ENCODE assay signal across 1 cellular context in the genomic region with DNA sequence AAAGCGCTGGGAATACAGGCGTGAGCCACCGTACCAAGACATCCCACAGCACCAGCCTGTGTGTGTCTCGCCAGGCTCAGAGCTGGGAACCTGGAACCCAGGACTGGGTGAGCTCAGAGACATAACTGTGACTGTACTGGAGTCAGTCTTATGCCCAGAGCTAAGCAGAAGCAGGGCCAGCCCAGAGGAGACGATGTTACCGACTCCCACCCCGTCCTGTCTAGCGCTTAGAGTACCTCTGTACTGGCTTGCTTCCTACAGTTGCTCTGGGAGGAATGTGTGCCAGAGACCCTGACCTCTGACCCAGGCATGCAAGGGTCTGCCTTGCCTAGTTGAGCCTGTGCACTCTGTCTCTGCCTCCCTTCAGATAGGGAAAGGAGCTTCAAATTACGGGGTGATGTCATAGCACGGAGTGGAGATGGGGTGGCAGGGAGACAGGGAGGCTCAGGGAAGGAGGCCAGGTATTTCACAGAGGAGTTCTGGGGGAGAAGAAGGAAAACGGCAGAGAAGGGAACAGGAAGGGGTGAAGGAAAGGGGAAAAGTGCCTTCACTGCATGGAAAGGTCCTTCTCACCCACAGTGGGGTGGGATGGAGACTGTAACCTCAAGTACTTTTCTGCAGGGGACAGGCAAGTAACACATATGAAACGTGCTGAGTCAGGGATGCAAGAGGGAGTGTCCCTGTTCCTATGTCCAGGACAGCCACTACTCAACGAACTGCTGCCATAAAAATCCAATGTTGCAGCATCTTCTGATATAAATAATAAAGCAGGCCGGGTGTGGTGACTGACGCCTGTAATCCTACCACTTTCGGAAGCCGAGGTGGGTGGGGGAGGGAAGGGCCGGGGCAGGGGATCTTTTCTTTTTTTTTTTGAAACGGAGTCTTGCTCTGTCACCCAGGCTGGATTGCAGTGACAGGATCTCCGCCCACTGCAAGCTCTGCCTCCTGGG.
A peak's percentile ranks its signal among the peaks of the same experiment; 100 is the strongest.
TF ChIP-seq lines count a peak whose summit lies in the region.

No MANE protein-coding gene starts in this region.

TF ChIP-seq in HepG2, 621 proteins besides CTCF, POLR2A, EP300 and RAD21 (continued from another document and continues in another):
- TF ChIP-seq, protein P1, sequence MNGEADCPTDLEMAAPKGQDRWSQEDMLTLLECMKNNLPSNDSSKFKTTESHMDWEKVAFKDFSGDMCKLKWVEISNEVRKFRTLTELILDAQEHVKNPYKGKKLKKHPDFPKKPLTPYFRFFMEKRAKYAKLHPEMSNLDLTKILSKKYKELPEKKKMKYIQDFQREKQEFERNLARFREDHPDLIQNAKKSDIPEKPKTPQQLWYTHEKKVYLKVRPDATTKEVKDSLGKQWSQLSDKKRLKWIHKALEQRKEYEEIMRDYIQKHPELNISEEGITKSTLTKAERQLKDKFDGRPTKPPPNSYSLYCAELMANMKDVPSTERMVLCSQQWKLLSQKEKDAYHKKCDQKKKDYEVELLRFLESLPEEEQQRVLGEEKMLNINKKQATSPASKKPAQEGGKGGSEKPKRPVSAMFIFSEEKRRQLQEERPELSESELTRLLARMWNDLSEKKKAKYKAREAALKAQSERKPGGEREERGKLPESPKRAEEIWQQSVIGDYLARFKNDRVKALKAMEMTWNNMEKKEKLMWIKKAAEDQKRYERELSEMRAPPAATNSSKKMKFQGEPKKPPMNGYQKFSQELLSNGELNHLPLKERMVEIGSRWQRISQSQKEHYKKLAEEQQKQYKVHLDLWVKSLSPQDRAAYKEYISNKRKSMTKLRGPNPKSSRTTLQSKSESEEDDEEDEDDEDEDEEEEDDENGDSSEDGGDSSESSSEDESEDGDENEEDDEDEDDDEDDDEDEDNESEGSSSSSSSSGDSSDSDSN (CRISPR knock-in tag; IDR thresholded peaks at IDR 0.05): peak; percentile 52; the same call in 1 of the 2 replicates
- TF ChIP-seq, protein P2, sequence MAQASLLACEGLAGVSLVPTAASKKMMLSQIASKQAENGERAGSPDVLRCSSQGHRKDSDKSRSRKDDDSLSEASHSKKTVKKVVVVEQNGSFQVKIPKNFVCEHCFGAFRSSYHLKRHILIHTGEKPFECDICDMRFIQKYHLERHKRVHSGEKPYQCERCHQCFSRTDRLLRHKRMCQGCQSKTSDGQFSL (CRISPR knock-in tag; IDR thresholded peaks at IDR 0.05): no peak
- TF ChIP-seq EEA1 (CRISPR knock-in tag; IDR thresholded peaks at IDR 0.05; ENCODE audit: borderline replicate concordance): no peak
- TF ChIP-seq NONO (IDR thresholded peaks at IDR 0.05): no peak
- peak; percentile 78; the same call in 1 of the 2 replicates for TF ChIP-seq NONO (CRISPR knock-in tag; conservative IDR thresholded peaks at IDR 0.05)
- TF ChIP-seq MTA1 (CRISPR knock-in tag; IDR thresholded peaks at IDR 0.05; ENCODE audit: borderline replicate concordance): 0 out of 2 replicates have a peak, but pooled peaks have one; percentile 58
- TF ChIP-seq BRD4 (CRISPR knock-in tag; IDR thresholded peaks at IDR 0.05): no peak
- no peak for TF ChIP-seq FOXK2 (IDR thresholded peaks at IDR 0.05)
- TF ChIP-seq ZNF776 (CRISPR knock-in tag; IDR thresholded peaks at IDR 0.05): no peak
- TF ChIP-seq MED13 (CRISPR knock-in tag; IDR thresholded peaks at IDR 0.05): no peak
- peak; percentile 89 for TF ChIP-seq MAFG (CRISPR knock-in tag; IDR thresholded peaks at IDR 0.05)
- no peak for TF ChIP-seq YY1 (IDR thresholded peaks at IDR 0.05; ENCODE audit: insufficient read depth, insufficient replicate concordance, low read depth, low read length)
- no peak for TF ChIP-seq ELF3 (CRISPR knock-in tag; IDR thresholded peaks at IDR 0.05)
- no peak for TF ChIP-seq AGO1 (IDR thresholded peaks at IDR 0.05; ENCODE audit: low read depth, low read length, poor library complexity, severe bottlenecking)
- TF ChIP-seq ZBTB26 (CRISPR knock-in tag; IDR thresholded peaks at IDR 0.05; ENCODE audit: borderline replicate concordance): no peak
- TF ChIP-seq, protein P3, sequence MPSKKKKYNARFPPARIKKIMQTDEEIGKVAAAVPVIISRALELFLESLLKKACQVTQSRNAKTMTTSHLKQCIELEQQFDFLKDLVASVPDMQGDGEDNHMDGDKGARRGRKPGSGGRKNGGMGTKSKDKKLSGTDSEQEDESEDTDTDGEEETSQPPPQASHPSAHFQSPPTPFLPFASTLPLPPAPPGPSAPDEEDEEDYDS (CRISPR knock-in tag; IDR thresholded peaks at IDR 0.05): peak; percentile 60; the same call in 1 of the 2 replicates
- no peak for TF ChIP-seq WIZ (CRISPR knock-in tag; IDR thresholded peaks at IDR 0.05)
- no peak for TF ChIP-seq TBP (CRISPR knock-in tag; IDR thresholded peaks at IDR 0.05)
- TF ChIP-seq SNAI1 (CRISPR knock-in tag; IDR thresholded peaks at IDR 0.05; ENCODE audit: borderline replicate concordance): no peak
- TF ChIP-seq ZNF781 (CRISPR knock-in tag; IDR thresholded peaks at IDR 0.05; ENCODE audit: borderline replicate concordance, not compliant biosample characterization): peak; percentile 55
- TF ChIP-seq GATAD1 (CRISPR knock-in tag; IDR thresholded peaks at IDR 0.05): peak; percentile 50; the same call in 1 of the 2 replicates
- TF ChIP-seq, protein P4, sequence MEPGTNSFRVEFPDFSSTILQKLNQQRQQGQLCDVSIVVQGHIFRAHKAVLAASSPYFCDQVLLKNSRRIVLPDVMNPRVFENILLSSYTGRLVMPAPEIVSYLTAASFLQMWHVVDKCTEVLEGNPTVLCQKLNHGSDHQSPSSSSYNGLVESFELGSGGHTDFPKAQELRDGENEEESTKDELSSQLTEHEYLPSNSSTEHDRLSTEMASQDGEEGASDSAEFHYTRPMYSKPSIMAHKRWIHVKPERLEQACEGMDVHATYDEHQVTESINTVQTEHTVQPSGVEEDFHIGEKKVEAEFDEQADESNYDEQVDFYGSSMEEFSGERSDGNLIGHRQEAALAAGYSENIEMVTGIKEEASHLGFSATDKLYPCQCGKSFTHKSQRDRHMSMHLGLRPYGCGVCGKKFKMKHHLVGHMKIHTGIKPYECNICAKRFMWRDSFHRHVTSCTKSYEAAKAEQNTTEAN (CRISPR knock-in tag; conservative IDR thresholded peaks at IDR 0.05): no peak
- TF ChIP-seq RFX5 (IDR thresholded peaks at IDR 0.05; ENCODE audit: low read depth, low read length): no peak
- TF ChIP-seq, protein P5, sequence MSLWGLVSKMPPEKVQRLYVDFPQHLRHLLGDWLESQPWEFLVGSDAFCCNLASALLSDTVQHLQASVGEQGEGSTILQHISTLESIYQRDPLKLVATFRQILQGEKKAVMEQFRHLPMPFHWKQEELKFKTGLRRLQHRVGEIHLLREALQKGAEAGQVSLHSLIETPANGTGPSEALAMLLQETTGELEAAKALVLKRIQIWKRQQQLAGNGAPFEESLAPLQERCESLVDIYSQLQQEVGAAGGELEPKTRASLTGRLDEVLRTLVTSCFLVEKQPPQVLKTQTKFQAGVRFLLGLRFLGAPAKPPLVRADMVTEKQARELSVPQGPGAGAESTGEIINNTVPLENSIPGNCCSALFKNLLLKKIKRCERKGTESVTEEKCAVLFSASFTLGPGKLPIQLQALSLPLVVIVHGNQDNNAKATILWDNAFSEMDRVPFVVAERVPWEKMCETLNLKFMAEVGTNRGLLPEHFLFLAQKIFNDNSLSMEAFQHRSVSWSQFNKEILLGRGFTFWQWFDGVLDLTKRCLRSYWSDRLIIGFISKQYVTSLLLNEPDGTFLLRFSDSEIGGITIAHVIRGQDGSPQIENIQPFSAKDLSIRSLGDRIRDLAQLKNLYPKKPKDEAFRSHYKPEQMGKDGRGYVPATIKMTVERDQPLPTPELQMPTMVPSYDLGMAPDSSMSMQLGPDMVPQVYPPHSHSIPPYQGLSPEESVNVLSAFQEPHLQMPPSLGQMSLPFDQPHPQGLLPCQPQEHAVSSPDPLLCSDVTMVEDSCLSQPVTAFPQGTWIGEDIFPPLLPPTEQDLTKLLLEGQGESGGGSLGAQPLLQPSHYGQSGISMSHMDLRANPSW (CRISPR knock-in tag; IDR thresholded peaks at IDR 0.05; ENCODE audit: borderline replicate concordance): 0 out of 2 replicates have a peak, but pooled peaks have one; percentile 20
- TF ChIP-seq THAP9 (CRISPR knock-in tag; IDR thresholded peaks at IDR 0.05; ENCODE audit: borderline replicate concordance): no peak
- no peak for TF ChIP-seq ZZZ3 (CRISPR knock-in tag; IDR thresholded peaks at IDR 0.05; ENCODE audit: borderline replicate concordance)
- no peak for TF ChIP-seq ZNF7 (CRISPR knock-in tag; IDR thresholded peaks at IDR 0.05)
- no peak for TF ChIP-seq ZNF33A (CRISPR knock-in tag; IDR thresholded peaks at IDR 0.05; ENCODE audit: borderline replicate concordance)
- no peak for TF ChIP-seq RNF2 (conservative IDR thresholded peaks at IDR 0.05; ENCODE audit: low read depth)
- no peak for TF ChIP-seq ZC3H4 (CRISPR knock-in tag; IDR thresholded peaks at IDR 0.05; ENCODE audit: borderline replicate concordance)
- TF ChIP-seq ZFP37 (CRISPR knock-in tag; IDR thresholded peaks at IDR 0.05; ENCODE audit: borderline replicate concordance): no peak
- peak; percentile 51; the same call in 1 of the 2 replicates for TF ChIP-seq SOX5 (CRISPR knock-in tag; IDR thresholded peaks at IDR 0.05; ENCODE audit: borderline replicate concordance)
- TF ChIP-seq AHR (CRISPR knock-in tag; IDR thresholded peaks at IDR 0.05): peak; percentile 74
- no peak for TF ChIP-seq ZNF775 (CRISPR knock-in tag; IDR thresholded peaks at IDR 0.05; ENCODE audit: borderline replicate concordance)
- TF ChIP-seq PRMT3 (CRISPR knock-in tag; IDR thresholded peaks at IDR 0.05; ENCODE audit: borderline replicate concordance, low read depth): no peak
- no peak for TF ChIP-seq NCOR1 (IDR thresholded peaks at IDR 0.05; ENCODE audit: borderline replicate concordance, low read length)
- no peak for TF ChIP-seq ZSCAN20 (CRISPR knock-in tag; IDR thresholded peaks at IDR 0.05; ENCODE audit: borderline replicate concordance)
- TF ChIP-seq CC2D1A (CRISPR knock-in tag; IDR thresholded peaks at IDR 0.05): no peak
- TF ChIP-seq FOXP1 (IDR thresholded peaks at IDR 0.05): no peak
- no peak for TF ChIP-seq FOXP1 (CRISPR knock-in tag; IDR thresholded peaks at IDR 0.05)
- no peak for TF ChIP-seq IKZF4 (CRISPR knock-in tag; IDR thresholded peaks at IDR 0.05; ENCODE audit: borderline replicate concordance, low read depth, not compliant biosample characterization)
- no peak for TF ChIP-seq NBN (conservative IDR thresholded peaks at IDR 0.05)
- TF ChIP-seq HINFP (CRISPR knock-in tag; IDR thresholded peaks at IDR 0.05; ENCODE audit: low read depth): no peak
- no peak for TF ChIP-seq NPAS2 (CRISPR knock-in tag; IDR thresholded peaks at IDR 0.05; ENCODE audit: borderline replicate concordance)
- TF ChIP-seq ZNF282 (IDR thresholded peaks at IDR 0.05; ENCODE audit: partially characterized antibody): no peak
- TF ChIP-seq, protein P6, sequence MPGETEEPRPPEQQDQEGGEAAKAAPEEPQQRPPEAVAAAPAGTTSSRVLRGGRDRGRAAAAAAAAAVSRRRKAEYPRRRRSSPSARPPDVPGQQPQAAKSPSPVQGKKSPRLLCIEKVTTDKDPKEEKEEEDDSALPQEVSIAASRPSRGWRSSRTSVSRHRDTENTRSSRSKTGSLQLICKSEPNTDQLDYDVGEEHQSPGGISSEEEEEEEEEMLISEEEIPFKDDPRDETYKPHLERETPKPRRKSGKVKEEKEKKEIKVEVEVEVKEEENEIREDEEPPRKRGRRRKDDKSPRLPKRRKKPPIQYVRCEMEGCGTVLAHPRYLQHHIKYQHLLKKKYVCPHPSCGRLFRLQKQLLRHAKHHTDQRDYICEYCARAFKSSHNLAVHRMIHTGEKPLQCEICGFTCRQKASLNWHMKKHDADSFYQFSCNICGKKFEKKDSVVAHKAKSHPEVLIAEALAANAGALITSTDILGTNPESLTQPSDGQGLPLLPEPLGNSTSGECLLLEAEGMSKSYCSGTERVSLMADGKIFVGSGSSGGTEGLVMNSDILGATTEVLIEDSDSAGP (CRISPR knock-in tag; IDR thresholded peaks at IDR 0.05; ENCODE audit: borderline replicate concordance): peak; percentile 73; the same call in 1 of the 2 replicates
- TF ChIP-seq CREM (IDR thresholded peaks at IDR 0.05): no peak
- TF ChIP-seq CREM (CRISPR knock-in tag; IDR thresholded peaks at IDR 0.05): no peak
- TF ChIP-seq AKAP8 (CRISPR knock-in tag; IDR thresholded peaks at IDR 0.05): 0 out of 2 replicates have a peak, but pooled peaks have one; percentile 64
- TF ChIP-seq KLF6 (CRISPR knock-in tag; IDR thresholded peaks at IDR 0.05): no peak
- peak; percentile 92; the same call in 1 of the 2 replicates for TF ChIP-seq ZNF598 (CRISPR knock-in tag; IDR thresholded peaks at IDR 0.05; ENCODE audit: borderline replicate concordance)
- TF ChIP-seq TP53 (CRISPR knock-in tag; conservative IDR thresholded peaks at IDR 0.05): no peak
